Comparison of ENCODE assay signal across 8 cellular contexts in genomic region chr14:31561155-31561846, GRCh38. TPM values are rescaled to one million over a fixed set of nuclear protein-coding genes. Genes with fewer than 3 reads are reported as not detected.
DNase-seq lines count a peak whose midpoint lies in the region; ATAC-seq and TF ChIP-seq lines count a peak whose summit lies in the region.

A gene with protein sequence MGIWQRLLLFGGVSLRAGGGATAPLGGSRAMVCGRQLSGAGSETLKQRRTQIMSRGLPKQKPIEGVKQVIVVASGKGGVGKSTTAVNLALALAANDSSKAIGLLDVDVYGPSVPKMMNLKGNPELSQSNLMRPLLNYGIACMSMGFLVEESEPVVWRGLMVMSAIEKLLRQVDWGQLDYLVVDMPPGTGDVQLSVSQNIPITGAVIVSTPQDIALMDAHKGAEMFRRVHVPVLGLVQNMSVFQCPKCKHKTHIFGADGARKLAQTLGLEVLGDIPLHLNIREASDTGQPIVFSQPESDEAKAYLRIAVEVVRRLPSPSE (plus strand): TSS chr14:31561404. CDS start chr14:31561440, 36 bp downstream.

- no peaks in the 10 kb centered on the region for H3K9me3 ChIP-seq in colonic mucosa

- no peaks in the 10 kb centered on the region for H3K27me3 ChIP-seq in colonic mucosa

- ATAC-seq in HG03442 (IDR thresholded peaks at IDR 0.05; ENCODE audit: unreplicated experiment) (peak; percentile 93), left colon (peak; percentile 98)

- intact Hi-C loops in colonic mucosa (cut with DNase I) (no loop called here), left colon (cut with DNase I, micrococcal nuclease) (no loop called here)

- no peak for TF ChIP-seq CTCF in colonic mucosa (IDR thresholded peaks at IDR 0.05)

- H3K36me3 ChIP-seq in colonic mucosa = no peaks in the 10 kb centered on the region

- DNase-seq in Ammon's horn (ENCODE audit: low spot score) (peak; percentile 95), GM19238 (ENCODE audit: insufficient read length, low spot score) (peak; percentile 86), NCI-H524 (lab: John Stamatoyannopoulos, UW) (peak; percentile 97 to 98), colonic mucosa (peak; percentile 97), left colon (peak; percentile 95 to 97)
- DNase-seq in activated CD4-positive, alpha-beta T cell treated with anti-CD3 and anti-CD28 coated beads for 48 hours = peak; percentile 97
- DNase-seq in stimulated activated CD4-positive, alpha-beta T cell treated with anti-CD3 and anti-CD28 coated beads, Interleukin-1b, Interleukin-23, amount 100 ng/mL, for 48 hours = peak; percentile 95

- no peaks in the 10 kb centered on the region for H3K4me1 ChIP-seq in colonic mucosa

- peak within 1 kb of the TSS; percentile 85 to 95 for H3K9ac ChIP-seq in colonic mucosa (ENCODE audit: low read depth in 2 of 2, low read length in 2 of 2)

- H3K4me3 ChIP-seq in colonic mucosa = peak within 1 kb of the TSS; percentile 95

- peak within 1 kb of the TSS; percentile 77 for H3K27ac ChIP-seq in colonic mucosa

RNA-seq across cellular contexts. Expression of the gene that starts here (rescaled TPM):
- total RNA-seq in colonic mucosa = 10 to 100 TPM; 13.3 to 14.0 TPM
- 10 to 100 TPM; 12.3 to 13.5 TPM for total RNA-seq in left colon

Comparison
In these comparisons a context has a peak if more than half of its experiments do, and no peak if none do; other contexts are left out.
1. Peak in every context shown above with its lines: DNase-seq, ATAC-seq, H3K4me3 ChIP-seq and H3K27ac ChIP-seq.